20 cellular contexts compared by ENCODE assay signal in genomic region chr1:115557715-115558114, GRCh38.
DNase-seq lines count a peak whose midpoint lies in the region; ATAC-seq, FAIRE-seq and TF ChIP-seq lines count a peak whose summit lies in the region.
"Had no signal": no experiment of that assay in that cellular context is flagged by ENCODE, and none has a peak within 500 bp of the region (broad histone marks: within the 10 kb centered on the region; RNA-seq: fewer than 3 reads in every experiment).

No MANE protein-coding gene starts in this region.

- no peak for TF ChIP-seq RAD21 in HepG2 (CRISPR knock-in tag; IDR thresholded peaks at IDR 0.05)

- DNase-seq in MCF 10A (ENCODE audit: unreplicated experiment) (peak; percentile 24), mammary epithelial cell (no peak), NCI-H510A (lab: John Stamatoyannopoulos, UW) (peak; percentile 66), epithelial cell of esophagus (ENCODE audit: low read depth) (peak; percentile 86), HepG2 (ENCODE audit: low spot score) (no peak), NCI-H146 (lab: John Stamatoyannopoulos, UW) (no peak), upper lobe of left lung (no peak)
- DNase-seq: activated CD4-positive, alpha-beta T cell treated with anti-CD3 and anti-CD28 coated beads for 1 hour; activated gamma-delta T cell treated with Interleukin-2 at 50 U/mL for 16 hours; amygdala; CD4-positive, alpha-beta memory T cell; endodermal cell; left ventricle myocardium superior; MM.1S; OCI-M1; right lobe of liver; T1000 had no signal

- H4K20me1 ChIP-seq in mammary epithelial cell (ENCODE audit: insufficient read depth, low read length) (no peaks in the 10 kb centered on the region), HepG2 (ENCODE audit: insufficient read depth, low read length) (no peaks in the 10 kb centered on the region)

- H3K4me2 ChIP-seq in mammary epithelial cell (ENCODE audit: insufficient read depth, low read depth, low read length) (no peak overlapping the region), HepG2 (ENCODE audit: low read depth, low read length) (no peak overlapping the region)

- CTCF ChIA-PET in MCF 10A (lab: Yijun Ruan, JAX) (interaction anchor here (2.2 kb wide), 1 partner anchor 38 kb away, joined by 6 read pairs; no protein-coding TSS in a partner anchor), mammary epithelial cell (lab: Charles Lee; ENCODE audit: low non-redundant PET) (no interaction called here), HepG2 (lab: Yijun Ruan, JAX; ENCODE audit: low intra/inter-chr PET ratio, low total read pairs) (no interaction called here)

- no peak for FAIRE-seq in HepG2 (lab: Jason Lieb, UNC)

- TF ChIP-seq CTCF in MCF 10A (IDR thresholded peaks at IDR 0.05; ENCODE audit: unreplicated experiment) (no peak), mammary epithelial cell (conservative IDR thresholded peaks at IDR 0.05 in 1 of 2, IDR thresholded peaks at IDR 0.05 in 1 of 2; ENCODE audit: extremely low read depth in 1 of 2, insufficient read depth in 1 of 2, low read depth in 1 of 2, low read length in 2 of 2) (no peak), epithelial cell of esophagus (IDR thresholded peaks at IDR 0.05; ENCODE audit: insufficient read depth, low read depth, low read length, missing control alignments) (no peak), HepG2 (CRISPR knock-in tag; IDR thresholded peaks at IDR 0.05) (no peak), upper lobe of left lung (IDR thresholded peaks at IDR 0.05) (no peak)

- ATAC-seq in HepG2 (no peak), upper lobe of left lung (ENCODE audit: low FRiP score in 2 of 2) (no peak), HG03460 (IDR thresholded peaks at IDR 0.05; ENCODE audit: unreplicated experiment) (no peak)
- ATAC-seq: right lobe of liver had no signal

- TF ChIP-seq POLR2A in HepG2 (IDR thresholded peaks at IDR 0.05; ENCODE audit: insufficient read depth in 1 of 2, low read depth in 2 of 2, low read length in 2 of 2) (no peak), upper lobe of left lung (IDR thresholded peaks at IDR 0.05) (no peak)

- H3K9me3 ChIP-seq in mammary epithelial cell (replicated peaks; ENCODE audit: insufficient read depth, low read length) (no peaks in the 10 kb centered on the region), HepG2 (ENCODE audit: low read length) (no peaks in the 10 kb centered on the region), upper lobe of left lung (no peaks in the 10 kb centered on the region)
- H3K9me3 ChIP-seq: HAP-1, right lobe of liver had no signal

- WGBS in mammary epithelial cell (ENCODE audit: low coverage, missing lambda C conversion rate), result 86% methylated on average over 1 of the region's 1 CpG
- 0% methylated on average over 1 of the region's 1 CpG for WGBS in HepG2 (ENCODE audit: low lambda C conversion rate)
- 54 to 70% methylated on average over 1 of the region's 1 CpG for whole genome bisulfite sequencing in upper lobe of left lung, 2 donors

- BruUV-seq in MCF 10A (replicated peaks; lab: Mats Ljungman, UMichigan) (no TSS peak), mammary epithelial cell (replicated peaks; lab: Mats Ljungman, UMichigan) (no TSS peak), HepG2 (replicated peaks; lab: Mats Ljungman, UMichigan) (no TSS peak)

- in situ Hi-C loops in mammary epithelial cell (cut with MboI; ENCODE audit: low sequenced_read_pairs in 2 of 2) (no loop called here), HepG2 (cut with HindIII; ENCODE audit: extremely low pct_ligation_motif_present, low pct_unique_long_range_greater_than_20kb) (no loop called here)

- TF ChIP-seq EP300 in HepG2 (IDR thresholded peaks at IDR 0.05; ENCODE audit: low read depth in 2 of 2, low read length in 2 of 2), result no peak
- TF ChIP-seq EP300 in HepG2 (CRISPR knock-in tag; IDR thresholded peaks at IDR 0.05; ENCODE audit: borderline replicate concordance), result no peak
- no peak for TF ChIP-seq EP300 in upper lobe of left lung (IDR thresholded peaks at IDR 0.05)

- no peaks in the 10 kb centered on the region for H3K9me3 Mint-ChIP-seq in MCF 10A (ENCODE audit: unreplicated experiment)
- H3K9me3 Mint-ChIP-seq: central memory CD8-positive, alpha-beta T cell; endodermal cell had no signal

- POLR2A ChIA-PET in MCF 10A (lab: Yijun Ruan, JAX) (no interaction called here), HepG2 (lab: Yijun Ruan, JAX) (no interaction called here)

- H3K27me3 Mint-ChIP-seq in MCF 10A (ENCODE audit: insufficient read depth, unreplicated experiment), result no peaks in the 10 kb centered on the region

- dilution Hi-C loops in mammary epithelial cell (cut with HindIII; ENCODE audit: low sequenced_read_pairs), result no loop called here

- H3K4me3 Mint-ChIP-seq in MCF 10A (ENCODE audit: unreplicated experiment), result no peak overlapping the region
- H3K4me3 Mint-ChIP-seq: CD4-positive, alpha-beta memory T cell; central memory CD8-positive, alpha-beta T cell; endodermal cell had no signal

- H3K4me1 Mint-ChIP-seq in MCF 10A (ENCODE audit: insufficient read depth, unreplicated experiment), result no peaks in the 10 kb centered on the region
- H3K4me1 Mint-ChIP-seq: CD4-positive, alpha-beta memory T cell; central memory CD8-positive, alpha-beta T cell had no signal

- no peaks in the 10 kb centered on the region for H3K36me3 Mint-ChIP-seq in MCF 10A (ENCODE audit: insufficient read depth, unreplicated experiment)
- H3K36me3 Mint-ChIP-seq: CD4-positive, alpha-beta memory T cell had no signal

- H3K36me3 ChIP-seq in mammary epithelial cell (ENCODE audit: insufficient read depth, low read length) (no peaks in the 10 kb centered on the region), HepG2 (replicated peaks in 1 of 2; ENCODE audit: control insufficient read depth in 1 of 2, insufficient read depth in 2 of 2, low read length in 2 of 2) (no peaks in the 10 kb centered on the region), upper lobe of left lung (no peaks in the 10 kb centered on the region)
- H3K36me3 ChIP-seq: HAP-1, right lobe of liver had no signal

- H3K4me1 ChIP-seq in mammary epithelial cell (ENCODE audit: insufficient read depth, low read length), result no peaks in the 10 kb centered on the region
- no peaks in the 10 kb centered on the region for H3K4me1 ChIP-seq in HepG2 (ENCODE audit: insufficient read depth, low read length)
- no peaks in the 10 kb centered on the region for H3K4me1 ChIP-seq in upper lobe of left lung
- H3K4me1 ChIP-seq: HAP-1, right lobe of liver had no signal

- H3K27ac ChIP-seq in mammary epithelial cell (ENCODE audit: insufficient read depth, low read depth, low read length), result no peak overlapping the region
- no peak overlapping the region for H3K27ac ChIP-seq in HepG2 (ENCODE audit: extremely low read length, insufficient read depth, low read length)
- no peak overlapping the region for H3K27ac ChIP-seq in upper lobe of left lung
- H3K27ac ChIP-seq: right lobe of liver had no signal

- no peaks in the 10 kb centered on the region for H3K27me3 ChIP-seq in mammary epithelial cell (ENCODE audit: insufficient read depth, low read length)
- H3K27me3 ChIP-seq in HepG2 (ENCODE audit: control insufficient read depth in 1 of 2, insufficient read depth in 2 of 2, low read length in 2 of 2), result no peaks in the 10 kb centered on the region
- no peaks in the 10 kb centered on the region for H3K27me3 ChIP-seq in upper lobe of left lung
- H3K27me3 ChIP-seq: right lobe of liver had no signal

- H3K9ac ChIP-seq in mammary epithelial cell (ENCODE audit: insufficient read depth, low read length) (no peak overlapping the region), HepG2 (ENCODE audit: insufficient read depth, low read depth, low read length) (no peak overlapping the region)

- H2AFZ ChIP-seq in mammary epithelial cell (ENCODE audit: low read depth, low read length) (no peak overlapping the region), HepG2 (ENCODE audit: low read length) (no peak overlapping the region)

- H3K79me2 ChIP-seq in mammary epithelial cell (ENCODE audit: insufficient read depth, low read length) (no peaks in the 10 kb centered on the region), HepG2 (ENCODE audit: insufficient read depth, low read length) (no peaks in the 10 kb centered on the region)

- intact Hi-C loops in MCF 10A (cut with micrococcal nuclease) (no loop called here), mammary epithelial cell (cut with micrococcal nuclease) (no loop called here), HepG2 (cut with micrococcal nuclease; ENCODE audit: unreplicated experiment) (no loop called here)

- H3K4me3 ChIP-seq in mammary epithelial cell (replicated peaks in 1 of 3; ENCODE audit: insufficient read depth in 1 of 3, low read depth in 2 of 3, low read length in 3 of 3) (no peak overlapping the region), epithelial cell of esophagus (ENCODE audit: low read length) (no peak overlapping the region), HepG2 (replicated peaks in 1 of 3; ENCODE audit: insufficient read depth in 1 of 3, low read depth in 2 of 3, low read length in 3 of 3) (no peak overlapping the region), upper lobe of left lung (no peak overlapping the region)
- H3K4me3 ChIP-seq: HAP-1, right lobe of liver had no signal

- no peak overlapping the region for H3K27ac Mint-ChIP-seq in MCF 10A (ENCODE audit: low read depth, unreplicated experiment)
- H3K27ac Mint-ChIP-seq: CD4-positive, alpha-beta memory T cell; endodermal cell had no signal

TF ChIP-seq in HepG2, 621 proteins besides CTCF, POLR2A, EP300 and RAD21 (continues in another document):
- no peak for TF ChIP-seq ZMAT5 (CRISPR knock-in tag; IDR thresholded peaks at IDR 0.05; ENCODE audit: borderline replicate concordance, low read depth)
- TF ChIP-seq SPEN (CRISPR knock-in tag; IDR thresholded peaks at IDR 0.05; ENCODE audit: low read depth), result no peak
- TF ChIP-seq NFE2L1 (CRISPR knock-in tag; IDR thresholded peaks at IDR 0.05; ENCODE audit: borderline replicate concordance), result no peak
- no peak for TF ChIP-seq RARA (CRISPR knock-in tag; IDR thresholded peaks at IDR 0.05)
- no peak for TF ChIP-seq ZNF800 (CRISPR knock-in tag; IDR thresholded peaks at IDR 0.05)
- no peak for TF ChIP-seq ZNF598 (CRISPR knock-in tag; IDR thresholded peaks at IDR 0.05; ENCODE audit: borderline replicate concordance)

Comparison
In these comparisons a context has a peak if more than half of its experiments do, and no peak if none do; other contexts are left out.
1. DNase-seq: peak in MCF 10A (single experiment), NCI-H510A (single experiment) and epithelial cell of esophagus (single experiment); none in mammary epithelial cell (single experiment), HepG2 (single experiment), NCI-H146 (single experiment) and upper lobe of left lung (0 of 2).